Comparison of ENCODE assay signal across 8 cellular contexts in genomic region chr12:113221997-113222729, GRCh38. TPM values are rescaled to one million over a fixed set of nuclear protein-coding genes. Genes with fewer than 3 reads are reported as not detected.
A peak's percentile ranks its signal among the peaks of the same experiment; 100 is the strongest.
DNase-seq lines count a peak whose midpoint lies in the region; ATAC-seq and TF ChIP-seq lines count a peak whose summit lies in the region.

No MANE protein-coding gene starts in this region.

- no peak for TF ChIP-seq RAD21 in neural cell (conservative IDR thresholded peaks at IDR 0.05)

- peak in 1 of 2 experiments; percentile 53 for DNase-seq in PC-9
- peak in 1 of 10 donors; percentile 30 for DNase-seq in dorsolateral prefrontal cortex
- no peak for DNase-seq in KG1 (lab: John Stamatoyannopoulos, UW)
- no peak for DNase-seq in NCI-H510A treated with DMSO at 0.1 percent for 48 hours (lab: John Stamatoyannopoulos, UW)
- DNase-seq in occipital lobe (lab: John Stamatoyannopoulos, UW) = no peak

- H4K20me1 ChIP-seq in PC-9 (ENCODE audit: insufficient read depth) (no peaks in the 10 kb centered on the region), neural cell (ENCODE audit: insufficient read depth) (no peaks in the 10 kb centered on the region)

- H3F3A ChIP-seq in PC-9 (ENCODE audit: insufficient read depth, low read depth) (peaks cover 29% of the 10 kb centered on the region), neural cell (ENCODE audit: insufficient read depth, low read length, poor library complexity, severe bottlenecking) (no peaks in the 10 kb centered on the region)

- intact Hi-C loops in PC-9 (cut with micrococcal nuclease; ENCODE audit: unreplicated experiment) = loop anchor here (1.0 to 2.0 kb wide), 3 partner anchors 25 to 77 kb away; no protein-coding TSS in a partner anchor
- intact Hi-C loops in dorsolateral prefrontal cortex (cut with DNase I) = loop anchor here (1.0 to 5.0 kb wide), 3 partner anchors 23 to 50 kb away; no protein-coding TSS in a partner anchor

- H3K4me2 ChIP-seq in PC-9 (peak overlapping the region; percentile 88), neural cell (ENCODE audit: low read length) (peak overlapping the region; percentile 51)

- H3K27me3 ChIP-seq in PC-9 (ENCODE audit: insufficient read depth, low read depth) (no peaks in the 10 kb centered on the region), dorsolateral prefrontal cortex (no peaks in the 10 kb centered on the region), neural cell (ENCODE audit: insufficient read depth, low read depth, low read length) (no peaks in the 10 kb centered on the region)

- H3K9me2 ChIP-seq in PC-9 (ENCODE audit: insufficient read depth) (no peaks in the 10 kb centered on the region), neural cell (ENCODE audit: insufficient read depth, low read length) (no peaks in the 10 kb centered on the region)

- H3K4me1 ChIP-seq in PC-9 (replicated peaks; ENCODE audit: insufficient read depth) = peaks cover 36% of the 10 kb centered on the region

- POLR2A ChIA-PET in PC-9 (lab: Charles Lee; ENCODE audit: unreplicated experiment) = interaction anchor here (0.6 to 0.7 kb wide), 4 partner anchors 32 to 204 kb away, joined by 4 to 14 read pairs (median 7); partner anchors contain the start of gene PLBD2

- TSS peak; percentile 75 for BruUV-seq in PC-9 (replicated peaks; lab: Mats Ljungman, UMichigan)

- H3K4me3 ChIP-seq in GM12875 (ENCODE audit: low read depth, low read length) = peak overlapping the region; percentile 94
- peak overlapping the region; percentile 74 for H3K4me3 ChIP-seq in PC-9
- H3K4me3 ChIP-seq in dorsolateral prefrontal cortex = peak overlapping the region; percentile 65 to 99 (median 91)
- H3K4me3 ChIP-seq in neural cell (ENCODE audit: low read length) = peak overlapping the region; percentile 74

- H3K36me3 ChIP-seq in PC-9 (ENCODE audit: low read depth) = no peaks in the 10 kb centered on the region
- H3K36me3 ChIP-seq in neural cell (ENCODE audit: insufficient read depth, low read length) = no peaks in the 10 kb centered on the region

- H3K79me2 ChIP-seq in PC-9 (ENCODE audit: low read depth) (peaks cover 19% of the 10 kb centered on the region), neural cell (replicated peaks; ENCODE audit: insufficient read depth, low read length) (no peaks in the 10 kb centered on the region)

- no peak for TF ChIP-seq EP300 in neural cell (conservative IDR thresholded peaks at IDR 0.05; ENCODE audit: poor library complexity, severe bottlenecking)

- H3K9me3 ChIP-seq in PC-9 (ENCODE audit: insufficient read depth, low read depth) = no peaks in the 10 kb centered on the region
- H3K9me3 ChIP-seq in neural cell (ENCODE audit: low read length) = no peaks in the 10 kb centered on the region

- H3K9ac ChIP-seq in neural cell (ENCODE audit: low read length) = peak overlapping the region; percentile 65

- H2AFZ ChIP-seq in PC-9 = peak overlapping the region; percentile 48; the same call in 1 of the 2 replicates
- H2AFZ ChIP-seq in neural cell (ENCODE audit: low read depth, low read length) = no peak overlapping the region

- TF ChIP-seq CTCF in GM12875 (IDR thresholded peaks at IDR 0.05; ENCODE audit: borderline replicate concordance, insufficient read depth, low read depth, low read length) = no peak
- TF ChIP-seq CTCF in PC-9 (conservative IDR thresholded peaks at IDR 0.05) = no peak
- TF ChIP-seq CTCF in dorsolateral prefrontal cortex (IDR thresholded peaks at IDR 0.05 in 54 of 56, conservative IDR thresholded peaks at IDR 0.05 in 2 of 56; ENCODE audit: low read depth in 1 of 56, partially characterized antibody in 56 of 56) = no peak
- no peak for TF ChIP-seq CTCF in neural cell (IDR thresholded peaks at IDR 0.05; ENCODE audit: poor library complexity, severe bottlenecking)

- CTCF ChIA-PET in PC-9 (lab: Charles Lee) = interaction anchor here (0.5 to 1.0 kb wide), 5 partner anchors 9 to 208 kb away, joined by 3 to 5 read pairs (median 4); no protein-coding TSS in a partner anchor

- H3K27ac ChIP-seq in PC-9 = peak overlapping the region; percentile 82
- H3K27ac ChIP-seq in dorsolateral prefrontal cortex = peak overlapping the region in 58 of 59 donors; percentile 25 to 94 (median 86)
- H3K27ac ChIP-seq in neural cell (ENCODE audit: low read length) = no peak overlapping the region

- ATAC-seq in HG03354 (IDR thresholded peaks at IDR 0.05; ENCODE audit: poor library complexity, severe bottlenecking, unreplicated experiment) = no peak

TF ChIP-seq in neural cell, 6 proteins besides CTCF, POLR2A, EP300 and RAD21:
- TF ChIP-seq POLR2AphosphoS5 (IDR thresholded peaks at IDR 0.05) (no peak), EZH2 (IDR thresholded peaks at IDR 0.05; ENCODE audit: borderline replicate concordance, insufficient read depth, low read length, poor library complexity, severe bottlenecking) (no peak), MXI1 (conservative IDR thresholded peaks at IDR 0.05; ENCODE audit: poor library complexity, severe bottlenecking) (no peak), TAF1 (IDR thresholded peaks at IDR 0.05; ENCODE audit: low read depth) (no peak), SMC3 (conservative IDR thresholded peaks at IDR 0.05; ENCODE audit: poor library complexity) (no peak)
- TF ChIP-seq, protein P1, sequence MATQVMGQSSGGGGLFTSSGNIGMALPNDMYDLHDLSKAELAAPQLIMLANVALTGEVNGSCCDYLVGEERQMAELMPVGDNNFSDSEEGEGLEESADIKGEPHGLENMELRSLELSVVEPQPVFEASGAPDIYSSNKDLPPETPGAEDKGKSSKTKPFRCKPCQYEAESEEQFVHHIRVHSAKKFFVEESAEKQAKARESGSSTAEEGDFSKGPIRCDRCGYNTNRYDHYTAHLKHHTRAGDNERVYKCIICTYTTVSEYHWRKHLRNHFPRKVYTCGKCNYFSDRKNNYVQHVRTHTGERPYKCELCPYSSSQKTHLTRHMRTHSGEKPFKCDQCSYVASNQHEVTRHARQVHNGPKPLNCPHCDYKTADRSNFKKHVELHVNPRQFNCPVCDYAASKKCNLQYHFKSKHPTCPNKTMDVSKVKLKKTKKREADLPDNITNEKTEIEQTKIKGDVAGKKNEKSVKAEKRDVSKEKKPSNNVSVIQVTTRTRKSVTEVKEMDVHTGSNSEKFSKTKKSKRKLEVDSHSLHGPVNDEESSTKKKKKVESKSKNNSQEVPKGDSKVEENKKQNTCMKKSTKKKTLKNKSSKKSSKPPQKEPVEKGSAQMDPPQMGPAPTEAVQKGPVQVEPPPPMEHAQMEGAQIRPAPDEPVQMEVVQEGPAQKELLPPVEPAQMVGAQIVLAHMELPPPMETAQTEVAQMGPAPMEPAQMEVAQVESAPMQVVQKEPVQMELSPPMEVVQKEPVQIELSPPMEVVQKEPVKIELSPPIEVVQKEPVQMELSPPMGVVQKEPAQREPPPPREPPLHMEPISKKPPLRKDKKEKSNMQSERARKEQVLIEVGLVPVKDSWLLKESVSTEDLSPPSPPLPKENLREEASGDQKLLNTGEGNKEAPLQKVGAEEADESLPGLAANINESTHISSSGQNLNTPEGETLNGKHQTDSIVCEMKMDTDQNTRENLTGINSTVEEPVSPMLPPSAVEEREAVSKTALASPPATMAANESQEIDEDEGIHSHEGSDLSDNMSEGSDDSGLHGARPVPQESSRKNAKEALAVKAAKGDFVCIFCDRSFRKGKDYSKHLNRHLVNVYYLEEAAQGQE (IDR thresholded peaks at IDR 0.05; ENCODE audit: borderline replicate concordance) = no peak

RNA-seq across cellular contexts. Expression of gene TPCN1, which starts 0.9 kb away (rescaled TPM):
- 34.1 and 42.7 TPM in 2 replicates for total RNA-seq in PC-9 (2021)
- 100 to 1,000 TPM in 13 of 120 experiments, 10 to 100 TPM in 107; 45.9 to 150 (median 76.0) TPM for total RNA-seq in dorsolateral prefrontal cortex
- 3.8 and 4.0 TPM in 2 replicates for polyA plus RNA-seq in neural cell
- polyA minus RNA-seq in neural cell = 2.2 and 2.3 TPM in 2 replicates
- total RNA-seq in occipital lobe = 4.7 TPM

RNA-seq across cellular contexts. Expression of gene RITA1, which starts 36.6 kb away (rescaled TPM):
- total RNA-seq in PC-9 (2021) (15.8 and 16.1 TPM in 2 replicates), dorsolateral prefrontal cortex (10 to 100 TPM; 12.4 to 35.1 (median 24.5) TPM), occipital lobe (8.4 TPM)
- polyA plus RNA-seq in neural cell = 22.8 and 23.3 TPM in 2 replicates
- polyA minus RNA-seq in neural cell = 21.4 and 23.9 TPM in 2 replicates

RNA-seq across cellular contexts. Expression of gene DDX54, which starts 36.9 kb away (rescaled TPM):
- 80.1 and 81.3 TPM in 2 replicates for total RNA-seq in PC-9 (2021)
- 10 to 100 TPM; 20.8 to 54.8 (median 35.0) TPM for total RNA-seq in dorsolateral prefrontal cortex
- polyA plus RNA-seq in neural cell = 52.2 and 63.3 TPM in 2 replicates
- 26.1 and 28.0 TPM in 2 replicates for polyA minus RNA-seq in neural cell
- 12.0 TPM for total RNA-seq in occipital lobe
